In the genomic region with DNA sequence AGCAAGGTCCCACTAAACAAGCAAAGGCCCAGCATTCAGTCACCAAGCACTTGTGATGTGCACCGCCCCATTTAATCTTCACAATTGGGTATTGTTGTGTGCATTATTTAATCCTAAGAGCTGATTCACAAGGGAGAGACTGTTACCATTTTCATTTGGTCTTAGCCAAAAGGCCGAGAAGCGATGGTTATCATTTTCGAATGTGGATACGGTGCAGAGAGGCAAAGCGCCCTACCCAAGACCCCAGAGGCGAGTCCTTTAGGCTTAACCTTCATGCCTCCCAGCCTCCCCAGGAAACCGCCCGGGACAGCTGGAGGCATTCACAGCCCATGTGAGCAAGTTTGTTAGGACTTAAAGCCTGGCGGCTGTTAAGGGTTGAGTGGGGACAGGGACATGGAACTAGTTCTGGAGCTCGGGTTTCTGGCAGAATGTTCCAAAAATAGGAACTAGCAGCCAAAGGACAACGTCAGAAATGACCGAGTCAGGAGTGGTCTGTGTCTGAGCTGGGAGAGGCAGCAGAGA, we compare ENCODE assay signal across 11 cellular contexts. TPM values are rescaled to one million over a fixed set of nuclear protein-coding genes. Genes with fewer than 3 reads are reported as not detected.
DNase-seq lines count a peak whose midpoint lies in the region; ATAC-seq and TF ChIP-seq lines count a peak whose summit lies in the region.
"Had no signal": no experiment of that assay in that cellular context is flagged by ENCODE, and none has a peak within 500 bp of the region (broad histone marks: within the 10 kb centered on the region; RNA-seq: fewer than 3 reads in every experiment).

No MANE protein-coding gene starts in this region.

- H3K36me3 ChIP-seq in muscle layer of colon (ENCODE audit: insufficient read depth, low read length), result no peaks in the 10 kb centered on the region
- no peaks in the 10 kb centered on the region for H3K36me3 ChIP-seq in tibial artery

- H3K9ac ChIP-seq in muscle layer of colon (ENCODE audit: low read length), result no peak overlapping the region

- TF ChIP-seq CTCF in fibroblast of mammary gland (conservative IDR thresholded peaks at IDR 0.05; ENCODE audit: control insufficient read depth, insufficient read depth, low read depth, low read length), result no peak
- no peak for TF ChIP-seq CTCF in tibial artery (IDR thresholded peaks at IDR 0.05)

- intact Hi-C loops in tibial artery (cut with DNase I; ENCODE audit: low total_unique reads), result loop anchor here (2.0 kb wide), 1 partner anchor 47 kb away; no protein-coding TSS in a partner anchor

- H3K9me3 ChIP-seq in muscle layer of colon (ENCODE audit: low read length) (no peaks in the 10 kb centered on the region), tibial artery (no peaks in the 10 kb centered on the region)

- H3K4me3 ChIP-seq in fibroblast of mammary gland (ENCODE audit: control insufficient read depth, low read depth, low read length) (no peak overlapping the region), muscle layer of colon (ENCODE audit: low read depth in 1 of 2, low read length in 2 of 2) (no peak overlapping the region), tibial artery (no peak overlapping the region)

- H3K4me1 ChIP-seq in muscle layer of colon (ENCODE audit: insufficient read depth, low read length) (peaks cover 13% of the 10 kb centered on the region), tibial artery (peaks cover 3 to 43% (median 30%) of the 10 kb centered on the region in 4 donors)

- H3K27ac ChIP-seq in muscle layer of colon (ENCODE audit: low read depth, low read length), result peak overlapping the region; percentile 7
- peak overlapping the region; percentile 63 to 66 for H3K27ac ChIP-seq in tibial artery

- DNase-seq in SK-MEL-5 (ENCODE audit: low read depth, low spot score) (peak; percentile 71), fibroblast of mammary gland (ENCODE audit: low read depth) (peak; percentile 21), tibial artery (peak; percentile 74 to 84), NCI-H187 treated with DMSO at 0.1 percent for 48 hours (lab: John Stamatoyannopoulos, UW) (no peak), NCI-H1930 (lab: John Stamatoyannopoulos, UW) (no peak)
- DNase-seq: DMS53; effector memory CD4-positive, alpha-beta T cell; immature natural killer cell; NCI-H1436 had no signal

- in situ Hi-C loops in SK-MEL-5 (cut with HindIII; ENCODE audit: low pct_unique_long_range_greater_than_20kb, low sequenced_read_pairs), result loop anchor here (10.0 kb wide), 1 partner anchor 283 kb away; no protein-coding TSS in a partner anchor

- H3K27me3 ChIP-seq in muscle layer of colon (ENCODE audit: control insufficient read depth in 1 of 2, insufficient read depth in 2 of 2, low read length in 2 of 2) (no peaks in the 10 kb centered on the region), tibial artery (no peaks in the 10 kb centered on the region)

- ATAC-seq in GM18498 (IDR thresholded peaks at IDR 0.05; ENCODE audit: unreplicated experiment), result no peak

RNA-seq across cellular contexts. Expression of a gene that starts 13.0 kb away (rescaled TPM):
- not detected in 2 replicates for total RNA-seq in SK-MEL-5 (2014; rRNA removed; shearing (Covaris generic))
- not detected in 2 replicates for polyA plus RNA-seq in SK-MEL-5 (2015; cell fraction: cytosol; rRNA removed)
- not detected in 2 replicates for polyA plus RNA-seq in SK-MEL-5 (2015; cell fraction: nucleus; rRNA removed)

RNA-seq across cellular contexts. Expression of a gene that starts 31.0 kb away (rescaled TPM):
- 96.0 and 102 TPM in 2 replicates for total RNA-seq in SK-MEL-5 (2014; rRNA removed; shearing (Covaris generic))
- polyA plus RNA-seq in SK-MEL-5 (2015; cell fraction: cytosol; rRNA removed), result 94.6 and 124 TPM in 2 replicates
- polyA plus RNA-seq in SK-MEL-5 (2015; cell fraction: nucleus; rRNA removed), result 54.6 and 63.3 TPM in 2 replicates

RNA-seq across cellular contexts. Expression of a gene that starts 38.0 kb away (rescaled TPM):
- total RNA-seq in SK-MEL-5 (2014; rRNA removed; shearing (Covaris generic)), result 18.2 and 29.2 TPM in 2 replicates
- 27.6 and 29.4 TPM in 2 replicates for polyA plus RNA-seq in SK-MEL-5 (2015; cell fraction: cytosol; rRNA removed)
- 156 and 203 TPM in 2 replicates for polyA plus RNA-seq in SK-MEL-5 (2015; cell fraction: nucleus; rRNA removed)

Comparison
In these comparisons a context has a peak if more than half of its experiments do, and no peak if none do; other contexts are left out.
1. DNase-seq: peak in SK-MEL-5 (single experiment), fibroblast of mammary gland (single experiment) and tibial artery (2 of 2); none in NCI-H187 treated with DMSO at 0.1 percent for 48 hours (single experiment) and NCI-H1930 (0 of 2).